ENCODE assay signal across 31 cellular contexts in genomic region chr3:144067059-144067458, GRCh38.
"Had no signal": no experiment of that assay in that cellular context is flagged by ENCODE, and none has a peak within 500 bp of the region (broad histone marks: within the 10 kb centered on the region; RNA-seq: fewer than 3 reads in every experiment).

No MANE protein-coding gene starts in this region.

- DNase-seq: natural killer cell; occipital lobe; ovary; posterior cingulate gyrus; psoas muscle; right cardiac atrium; spleen; stimulated activated CD4-positive, alpha-beta T cell treated with anti-CD3 and anti-CD28 coated beads, Interleukin-12 subunit alpha, Interleukin-12 subunit beta, amount 100 ng/mL, for 4 hours; stimulated activated CD4-positive, alpha-beta T cell treated with anti-CD3 and anti-CD28 coated beads, Interleukin-1b, Interleukin-23, amount 100 ng/mL, for 48 hours; stimulated activated CD4-positive, alpha-beta T cell treated with anti-CD3 and anti-CD28 coated beads, Interleukin-4, amount 100 ng/mL, for 1 hour; stimulated activated CD4-positive, alpha-beta T cell treated with anti-CD3 and anti-CD28 coated beads, Interleukin-4, amount 100 ng/mL, for 4 hours; stimulated activated CD8-positive, alpha-beta memory T cell treated with anti-CD3 and anti-CD28 coated beads, Interleukin-4, amount 100 ng/mL, for 48 hours; stimulated activated naive CD4-positive, alpha-beta T cell; stimulated activated naive CD8-positive, alpha-beta T cell treated with anti-CD3 and anti-CD28 coated beads, Interleukin-15, amount 100 ng/mL, for 72 hours; stimulated activated naive CD8-positive, alpha-beta T cell treated with anti-CD3 and anti-CD28 coated beads, Interleukin-15, Interleukin-2, amounts not matched to agents 100 U/mL and 50 U/mL, for 24 hours; substantia nigra; testis; tibial artery; transverse colon; upper lobe of right lung; uterus had no signal

- H3K79me2 ChIP-seq: parathyroid adenoma had no signal

- H3K27ac Mint-ChIP-seq: natural killer cell; nephron; neural progenitor cell; progenitor cell of endocrine pancreas; stimulated activated memory B cell treated with anti-CD40 and anti-IgM and Interleukin-4, amounts not matched to agents 10 μg/mL and 1 μg/mL and 100 μg/mL, for 72 hours; type B pancreatic cell had no signal

- H3K4me3 ChIP-seq: neural progenitor cell, ovary, psoas muscle, skin epidermis, smooth muscle cell, spleen, suprapubic skin, testis, tibial artery, transverse colon, upper lobe of right lung, uterus had no signal

- H3K36me3 ChIP-seq: neural progenitor cell, ovary, spleen, suprapubic skin, tibial artery, transverse colon, upper lobe of right lung had no signal

- H3K4me1 Mint-ChIP-seq: natural killer cell; nephron; neural progenitor cell; stimulated activated memory B cell treated with anti-CD40 and anti-IgM and Interleukin-4, amounts not matched to agents 10 μg/mL and 1 μg/mL and 100 μg/mL, for 72 hours; stimulated activated naive CD8-positive, alpha-beta T cell treated with anti-CD3 and anti-CD28 coated beads, Interleukin-15, amount 100 ng/mL, for 72 hours had no signal

- H3K27me3 Mint-ChIP-seq: progenitor cell of endocrine pancreas; stimulated activated naive CD8-positive, alpha-beta T cell treated with anti-CD3 and anti-CD28 coated beads, Interleukin-15, amount 100 ng/mL, for 72 hours; type B pancreatic cell had no signal

- H3K9me3 ChIP-seq: ovary, testis, upper lobe of right lung had no signal

- H3K27me3 ChIP-seq: neural progenitor cell, ovary, spleen, suprapubic skin, testis, tibial artery, transverse colon, upper lobe of right lung, uterus had no signal

- H2AFZ ChIP-seq: neural progenitor cell, parathyroid adenoma had no signal

- H3K4me2 ChIP-seq: neural progenitor cell, smooth muscle cell had no signal

- H3K4me3 Mint-ChIP-seq: natural killer cell; nephron; neural progenitor cell; stimulated activated memory B cell treated with anti-CD40 and anti-IgM and Interleukin-4, amounts not matched to agents 10 μg/mL and 1 μg/mL and 100 μg/mL, for 72 hours; stimulated activated naive CD8-positive, alpha-beta T cell treated with anti-CD3 and anti-CD28 coated beads, Interleukin-15, amount 100 ng/mL, for 72 hours; type B pancreatic cell had no signal

- H3K27ac ChIP-seq: neural progenitor cell, ovary, parathyroid adenoma, psoas muscle, skin epidermis, spleen, suprapubic skin, testis, tibial artery, transverse colon, upper lobe of right lung, uterus had no signal

- ATAC-seq: natural killer cell; psoas muscle; right cardiac atrium; sciatic nerve; stimulated activated memory B cell treated with anti-CD40 and anti-IgM and Interleukin-4, amounts not matched to agents 10 μg/mL and 1 μg/mL and 100 μg/mL, for 72 hours; stimulated activated naive CD8-positive, alpha-beta T cell treated with anti-CD3 and anti-CD28 coated beads, Interleukin-15, amount 100 ng/mL, for 72 hours; stimulated activated naive CD8-positive, alpha-beta T cell treated with anti-CD3 and anti-CD28 coated beads, Interleukin-15, Interleukin-2, amounts not matched to agents 100 U/mL and 50 U/mL, for 24 hours; upper lobe of right lung had no signal

- H3K4me1 ChIP-seq: neural progenitor cell, parathyroid adenoma, psoas muscle, spleen, suprapubic skin, testis, tibial artery, transverse colon, upper lobe of right lung, uterus had no signal

- H3K36me3 Mint-ChIP-seq: neural progenitor cell; stimulated activated memory B cell treated with anti-CD40 and anti-IgM and Interleukin-4, amounts not matched to agents 10 μg/mL and 1 μg/mL and 100 μg/mL, for 72 hours; type B pancreatic cell had no signal

- H3K9ac ChIP-seq: neural progenitor cell, parathyroid adenoma had no signal
